In genomic region chr4:99219072-99219471, GRCh38 we compare ENCODE assay signal across 1 cellular context.
A peak's percentile ranks its signal among the peaks of the same experiment; 100 is the strongest.
TF ChIP-seq lines count a peak whose summit lies in the region.

Gene ADH6, minus strand, starts transcription at chr4:99219246. Its CDS starts 94 bp downstream, at chr4:99219152.

TF ChIP-seq in HepG2, 621 proteins besides CTCF, POLR2A, EP300 and RAD21 (continued from another document):
- TF ChIP-seq CEBPB (IDR thresholded peaks at IDR 0.05; ENCODE audit: borderline replicate concordance, low read depth, low read length): peak; percentile 38; the same call in 1 of the 2 replicates
- no peak for TF ChIP-seq KDM2A (CRISPR knock-in tag; IDR thresholded peaks at IDR 0.05; ENCODE audit: borderline replicate concordance, low read depth)
- TF ChIP-seq HNRNPH1 (optimal IDR thresholded peaks at IDR 0.05; ENCODE audit: low read depth, low read length): no peak
- peak; percentile 44; the same call in 1 of the 2 replicates for TF ChIP-seq YEATS4 (CRISPR knock-in tag; IDR thresholded peaks at IDR 0.05; ENCODE audit: borderline replicate concordance)
- no peak for TF ChIP-seq ZNF580 (CRISPR knock-in tag; IDR thresholded peaks at IDR 0.05; ENCODE audit: borderline replicate concordance, low read depth)
- TF ChIP-seq ZNF749 (CRISPR knock-in tag; IDR thresholded peaks at IDR 0.05; ENCODE audit: borderline replicate concordance): no peak
- TF ChIP-seq RNF219 (CRISPR knock-in tag; IDR thresholded peaks at IDR 0.05): no peak
- TF ChIP-seq ERF (CRISPR knock-in tag; IDR thresholded peaks at IDR 0.05): peak; percentile 37; the same call in 1 of the 2 replicates
- TF ChIP-seq ELF3 (CRISPR knock-in tag; IDR thresholded peaks at IDR 0.05): peak; percentile 53; the same call in 1 of the 2 replicates
- 0 out of 2 replicates have a peak, but pooled peaks have one; percentile 32 for TF ChIP-seq ZFP1 (CRISPR knock-in tag; IDR thresholded peaks at IDR 0.05)
- no peak; the same call in 1 of the 2 replicates for TF ChIP-seq GATAD1 (CRISPR knock-in tag; IDR thresholded peaks at IDR 0.05)
- 0 out of 2 replicates have a peak, but pooled peaks have one; percentile 28 for TF ChIP-seq CHD4 (IDR thresholded peaks at IDR 0.05; ENCODE audit: borderline replicate concordance, low read length)
- no peak for TF ChIP-seq SMARCC2 (IDR thresholded peaks at IDR 0.05)
- TF ChIP-seq ZNF432 (CRISPR knock-in tag; IDR thresholded peaks at IDR 0.05; ENCODE audit: borderline replicate concordance): no peak
- no peak for TF ChIP-seq IKZF5 (CRISPR knock-in tag; IDR thresholded peaks at IDR 0.05)
- TF ChIP-seq RXRB (CRISPR knock-in tag; IDR thresholded peaks at IDR 0.05; ENCODE audit: borderline replicate concordance): peak; percentile 72
- TF ChIP-seq NR2F1 (CRISPR knock-in tag; IDR thresholded peaks at IDR 0.05): no peak
- peak; percentile 50 for TF ChIP-seq MED1 (CRISPR knock-in tag; IDR thresholded peaks at IDR 0.05)
- TF ChIP-seq ZFP36L1 (CRISPR knock-in tag; IDR thresholded peaks at IDR 0.05): peak; percentile 35; the same call in 1 of the 2 replicates
- no peak for TF ChIP-seq SNAPC5 (CRISPR knock-in tag; IDR thresholded peaks at IDR 0.05; ENCODE audit: borderline replicate concordance)
- TF ChIP-seq HOXA3 (CRISPR knock-in tag; IDR thresholded peaks at IDR 0.05): 0 out of 2 replicates have a peak, but pooled peaks have one; percentile 11
- TF ChIP-seq CREB1 (IDR thresholded peaks at IDR 0.05): no peak
- TF ChIP-seq CREB1 (CRISPR knock-in tag; IDR thresholded peaks at IDR 0.05): peak; percentile 38; the same call in 1 of the 2 replicates
- no peak for TF ChIP-seq HOXA7 (CRISPR knock-in tag; IDR thresholded peaks at IDR 0.05)
- TF ChIP-seq XBP1 (CRISPR knock-in tag; IDR thresholded peaks at IDR 0.05): no peak
- no peak for TF ChIP-seq IRX3 (CRISPR knock-in tag; IDR thresholded peaks at IDR 0.05; ENCODE audit: borderline replicate concordance, low read depth)
- TF ChIP-seq MAZ (IDR thresholded peaks at IDR 0.05; ENCODE audit: borderline replicate concordance, low read depth, low read length): no peak
- TF ChIP-seq MAZ (CRISPR knock-in tag; IDR thresholded peaks at IDR 0.05; ENCODE audit: low read depth): no peak
- TF ChIP-seq KLF9 (CRISPR knock-in tag; IDR thresholded peaks at IDR 0.05; ENCODE audit: low read depth): no peak
